1 cellular context compared by ENCODE assay signal in genomic region chr10:45997557-45997956, GRCh38.
TF ChIP-seq lines count a peak whose summit lies in the region.

No MANE protein-coding gene starts in this region.

TF ChIP-seq in GM23338, 12 proteins besides CTCF, POLR2A, EP300 and RAD21 (continued from another document):
- TF ChIP-seq ZNF462 (CRISPR knock-in tag; IDR thresholded peaks at IDR 0.05) = no peak
- TF ChIP-seq EZH2 (IDR thresholded peaks at IDR 0.05; ENCODE audit: low read depth, unreplicated experiment) = no peak
- TF ChIP-seq ETS1 (IDR thresholded peaks at IDR 0.05) = no peak
- TF ChIP-seq NANOG (IDR thresholded peaks at IDR 0.05; ENCODE audit: borderline replicate concordance) = no peak
- TF ChIP-seq ZNF331 (CRISPR knock-in tag; IDR thresholded peaks at IDR 0.05; ENCODE audit: low read depth) = no peak
- no peak for TF ChIP-seq EZH2phosphoT487 (IDR thresholded peaks at IDR 0.05; ENCODE audit: unreplicated experiment)
- no peak for TF ChIP-seq STAT1 (IDR thresholded peaks at IDR 0.05; ENCODE audit: unreplicated experiment)
- TF ChIP-seq JUNB (IDR thresholded peaks at IDR 0.05; ENCODE audit: unreplicated experiment) = no peak
- TF ChIP-seq CREB1 (CRISPR knock-in tag; IDR thresholded peaks at IDR 0.05; ENCODE audit: low read depth) = no peak
- no peak for TF ChIP-seq POLR2AphosphoS5 (IDR thresholded peaks at IDR 0.05; ENCODE audit: low read depth)
